ENCODE assay signal across 1 cellular context in genomic region chr6:100446922-100447899, GRCh38.
TF ChIP-seq lines count a peak whose summit lies in the region.

No MANE protein-coding gene starts in this region.

TF ChIP-seq in HepG2, 621 proteins besides CTCF, POLR2A, EP300 and RAD21 (continued from another document):
- TF ChIP-seq ZBTB26 (CRISPR knock-in tag; IDR thresholded peaks at IDR 0.05; ENCODE audit: borderline replicate concordance) (no peak), MED1 (CRISPR knock-in tag; IDR thresholded peaks at IDR 0.05) (no peak), ZFP82 (CRISPR knock-in tag; IDR thresholded peaks at IDR 0.05; ENCODE audit: borderline replicate concordance) (no peak), ZNF878 (CRISPR knock-in tag; IDR thresholded peaks at IDR 0.05) (no peak), MEIS1 (CRISPR knock-in tag; IDR thresholded peaks at IDR 0.05; ENCODE audit: borderline replicate concordance) (no peak), CEBPG (CRISPR knock-in tag; IDR thresholded peaks at IDR 0.05) (no peak), ZNF331 (CRISPR knock-in tag; IDR thresholded peaks at IDR 0.05) (no peak)
